Comparison of ENCODE assay signal across 20 cellular contexts in genomic region chr11:112608466-112608865, GRCh38.
DNase-seq lines count a peak whose midpoint lies in the region; ATAC-seq and TF ChIP-seq lines count a peak whose summit lies in the region.
"Had no signal": no experiment of that assay in that cellular context is flagged by ENCODE, and none has a peak within 500 bp of the region (broad histone marks: within the 10 kb centered on the region; RNA-seq: fewer than 3 reads in every experiment).

No MANE protein-coding gene starts in this region.

- intact Hi-C loops in A673 (cut with micrococcal nuclease; ENCODE audit: unreplicated experiment) (no loop called here), uterus (cut with DNase I; ENCODE audit: low total_unique reads) (no loop called here), sciatic nerve (cut with DNase I) (no loop called here)

- CTCF ChIA-PET in A673 (lab: Charles Lee), result interaction anchor here (1.0 kb wide), 1 partner anchor 53 kb away, joined by 4 read pairs; no protein-coding TSS in a partner anchor

- no peak for TF ChIP-seq POLR2A in uterus (IDR thresholded peaks at IDR 0.05)

- no peaks in the 10 kb centered on the region for H3K27me3 ChIP-seq in A673 (replicated peaks; ENCODE audit: insufficient read depth, low read depth, low read length, poor library complexity)
- H3K27me3 ChIP-seq in uterus, result no peaks in the 10 kb centered on the region
- H3K27me3 ChIP-seq: BE2C; BLaER1 treated with 17β-estradiol and CSF1 and Interleukin-3, amounts not matched to agents 10 nM and 100 nM had no signal

- H3K9me3 ChIP-seq in A673 (ENCODE audit: low read depth, low read length, poor library complexity, severe bottlenecking) (no peaks in the 10 kb centered on the region), uterus (no peaks in the 10 kb centered on the region)
- H3K9me3 ChIP-seq: BE2C; BLaER1 treated with 17β-estradiol and CSF1 and Interleukin-3, amounts not matched to agents 10 nM and 100 nM had no signal

- H3K27ac ChIP-seq in A673 (ENCODE audit: low read depth, low read length, poor library complexity, severe bottlenecking) (no peak overlapping the region), uterus (peak overlapping the region in 1 of 2 donors; percentile 8)
- H3K27ac ChIP-seq: 22Rv1; BLaER1 treated with 17β-estradiol and CSF1 and Interleukin-3, amounts not matched to agents 10 nM and 100 nM; GM23248 had no signal

- H3K36me3 ChIP-seq in A673 (ENCODE audit: insufficient read depth, low read length, poor library complexity, severe bottlenecking), result no peaks in the 10 kb centered on the region
- H3K36me3 ChIP-seq in uterus, result no peaks in the 10 kb centered on the region
- H3K36me3 ChIP-seq: BE2C; BLaER1 treated with 17β-estradiol and CSF1 and Interleukin-3, amounts not matched to agents 10 nM and 100 nM had no signal

- no peak for ATAC-seq in sciatic nerve

- H3K4me3 ChIP-seq in A673 (ENCODE audit: low read depth, low read length, poor library complexity, severe bottlenecking) (no peak overlapping the region), uterus (no peak overlapping the region)
- H3K4me3 ChIP-seq: BLaER1 treated with 17β-estradiol and CSF1 and Interleukin-3, amounts not matched to agents 10 nM and 100 nM; GM23248 had no signal

- peaks cover 63% of the 10 kb centered on the region for H3K4me1 ChIP-seq in A673 (ENCODE audit: insufficient read depth, low read length, poor library complexity, severe bottlenecking)
- H3K4me1 ChIP-seq in uterus, result peaks cover 5 to 9% of the 10 kb centered on the region in 2 donors

- BruUV-seq in A673 (replicated peaks; lab: Mats Ljungman, UMichigan), result no TSS peak

- TF ChIP-seq CTCF in A673 (conservative IDR thresholded peaks at IDR 0.05; ENCODE audit: low read depth, low read length), result 0 out of 2 replicates have a peak, but pooled peaks have one; percentile 11
- no peak for TF ChIP-seq CTCF in uterus (IDR thresholded peaks at IDR 0.05)

- POLR2A ChIA-PET in A673 (lab: Charles Lee; ENCODE audit: low non-redundant PET), result no interaction called here

- DNase-seq in DMS79 treated with DMSO at 0.1 percent for 48 hours (lab: John Stamatoyannopoulos, UW) (peak; percentile 56), DMS79 (lab: John Stamatoyannopoulos, UW) (no peak), A673 (ENCODE audit: low spot score) (peak; percentile 60), NCI-H446 treated with DMSO at 0.1 percent for 48 hours (lab: John Stamatoyannopoulos, UW) (peak; percentile 17), NCI-H69 (lab: John Stamatoyannopoulos, UW) (peak; percentile 23), uterus (no peak), sciatic nerve (ENCODE audit: low spot score) (no peak), NCI-H82 (lab: John Stamatoyannopoulos, UW) (no peak)
- DNase-seq: ACHN; AML-193; BE2C; CD4-positive, alpha-beta T cell; CD8-positive, alpha-beta memory T cell; DMS 273 treated with DMSO at 0.1 percent for 48 hours; DND-41; GM23248; H7; HCEC 1CT had no signal

Comparison
In these comparisons a context has a peak if more than half of its experiments do, and no peak if none do; other contexts are left out.
1. DNase-seq: peak in DMS79 treated with DMSO at 0.1 percent for 48 hours (single experiment), A673 (single experiment), NCI-H446 treated with DMSO at 0.1 percent for 48 hours (single experiment) and NCI-H69 (single experiment); none in DMS79 (single experiment), uterus (0 of 2), sciatic nerve (single experiment) and NCI-H82 (single experiment).